Comparison of ENCODE assay signal across 1 cellular context in genomic region chr3:23459437-23459836, GRCh38.
TF ChIP-seq lines count a peak whose summit lies in the region.

No MANE protein-coding gene starts in this region.

TF ChIP-seq in HEK293, 187 proteins besides CTCF, POLR2A, EP300 and RAD21 (continued from another document):
- no peak for TF ChIP-seq PRDM2 (tag by site-specific recombination; IDR thresholded peaks at IDR 0.05; ENCODE audit: borderline replicate concordance)
